In the genomic region with DNA sequence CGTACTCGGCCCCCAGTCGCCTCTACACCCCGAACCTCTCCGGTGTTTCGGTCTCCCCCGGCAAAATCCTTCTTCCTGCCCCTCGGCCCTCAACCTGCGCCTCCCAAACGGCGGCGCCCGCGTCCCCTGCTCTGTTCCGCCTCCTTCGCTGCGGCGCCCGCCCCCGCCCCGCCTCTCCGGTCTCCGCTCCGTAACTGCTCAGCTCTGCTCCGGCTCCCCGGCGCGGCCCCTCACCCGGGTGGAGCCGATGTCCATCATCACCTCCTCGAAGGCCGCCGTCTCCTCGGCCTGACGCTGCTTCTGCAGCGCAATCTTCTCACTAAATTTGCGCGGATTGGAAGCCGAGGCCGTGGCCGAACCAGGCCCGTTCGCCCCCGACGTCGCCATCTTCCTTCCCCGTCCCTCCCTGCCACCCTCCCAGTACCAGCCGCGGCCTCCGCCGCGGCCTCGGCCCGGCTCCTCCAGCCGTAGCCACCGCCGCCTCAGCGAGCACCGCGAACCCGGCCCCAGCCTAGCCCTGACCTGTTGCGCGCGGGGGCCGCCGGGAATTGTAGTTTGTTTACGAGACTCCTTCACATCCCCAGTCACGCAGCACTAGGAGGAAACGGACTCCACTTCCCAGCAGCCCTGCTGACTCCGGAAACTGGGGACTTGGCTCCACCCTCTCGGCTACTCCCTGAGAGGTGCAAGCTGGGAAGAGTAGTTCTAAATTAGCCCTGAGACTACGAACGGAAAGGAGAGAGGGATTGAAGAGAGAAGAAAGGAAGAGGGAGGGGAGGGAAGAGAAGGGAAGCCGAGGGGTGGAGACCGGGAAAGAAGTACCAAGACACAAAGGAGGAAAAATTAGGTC, we compare ENCODE assay signal across 1 cellular context.
TF ChIP-seq lines count a peak whose summit lies in the region.

A gene with protein sequence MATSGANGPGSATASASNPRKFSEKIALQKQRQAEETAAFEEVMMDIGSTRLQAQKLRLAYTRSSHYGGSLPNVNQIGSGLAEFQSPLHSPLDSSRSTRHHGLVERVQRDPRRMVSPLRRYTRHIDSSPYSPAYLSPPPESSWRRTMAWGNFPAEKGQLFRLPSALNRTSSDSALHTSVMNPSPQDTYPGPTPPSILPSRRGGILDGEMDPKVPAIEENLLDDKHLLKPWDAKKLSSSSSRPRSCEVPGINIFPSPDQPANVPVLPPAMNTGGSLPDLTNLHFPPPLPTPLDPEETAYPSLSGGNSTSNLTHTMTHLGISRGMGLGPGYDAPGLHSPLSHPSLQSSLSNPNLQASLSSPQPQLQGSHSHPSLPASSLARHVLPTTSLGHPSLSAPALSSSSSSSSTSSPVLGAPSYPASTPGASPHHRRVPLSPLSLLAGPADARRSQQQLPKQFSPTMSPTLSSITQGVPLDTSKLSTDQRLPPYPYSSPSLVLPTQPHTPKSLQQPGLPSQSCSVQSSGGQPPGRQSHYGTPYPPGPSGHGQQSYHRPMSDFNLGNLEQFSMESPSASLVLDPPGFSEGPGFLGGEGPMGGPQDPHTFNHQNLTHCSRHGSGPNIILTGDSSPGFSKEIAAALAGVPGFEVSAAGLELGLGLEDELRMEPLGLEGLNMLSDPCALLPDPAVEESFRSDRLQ (minus strand): TSS at position 502 of the 850 bp plus-strand sequence. CDS start 115 bp downstream, at position 387.

TF ChIP-seq in HepG2, 621 proteins besides CTCF, POLR2A, EP300 and RAD21 (continued from another document and continues in another):
- TF ChIP-seq REST (IDR thresholded peaks at IDR 0.05; ENCODE audit: borderline replicate concordance in 1 of 2, low read depth in 1 of 2, low read length in 2 of 2) (no peak), NR2C2 (CRISPR knock-in tag; IDR thresholded peaks at IDR 0.05; ENCODE audit: borderline replicate concordance) (peak; percentile 98), SUZ12 (IDR thresholded peaks at IDR 0.05; ENCODE audit: low read depth, low read length) (peak; percentile 98), KDM1A (CRISPR knock-in tag; IDR thresholded peaks at IDR 0.05) (no peak), ARNT2 (CRISPR knock-in tag; IDR thresholded peaks at IDR 0.05; ENCODE audit: low read depth) (peak; percentile 53; the same call in 1 of the 2 replicates), ATF3 (CRISPR knock-in tag; IDR thresholded peaks at IDR 0.05) (no peak), ADNP (CRISPR knock-in tag; IDR thresholded peaks at IDR 0.05) (no peak), GPN1 (CRISPR knock-in tag; IDR thresholded peaks at IDR 0.05; ENCODE audit: borderline replicate concordance) (no peak), RFX3 (CRISPR knock-in tag; IDR thresholded peaks at IDR 0.05) (no peak), ATF7-NPFF (CRISPR knock-in tag; IDR thresholded peaks at IDR 0.05; ENCODE audit: low read depth) (peak; percentile 67; the same call in 1 of the 2 replicates), TBX3 (IDR thresholded peaks at IDR 0.05; ENCODE audit: borderline replicate concordance) (no peak), EEA1 (CRISPR knock-in tag; IDR thresholded peaks at IDR 0.05; ENCODE audit: borderline replicate concordance) (peak; percentile 79; the same call in 1 of the 2 replicates), ZBTB1 (CRISPR knock-in tag; IDR thresholded peaks at IDR 0.05; ENCODE audit: borderline replicate concordance) (no peak), KDM3A (CRISPR knock-in tag; IDR thresholded peaks at IDR 0.05; ENCODE audit: low read depth) (0 out of 2 replicates have a peak, but pooled peaks have one; percentile 23), BORCS8-MEF2B (CRISPR knock-in tag; IDR thresholded peaks at IDR 0.05) (peak; percentile 80), PHB2 (IDR thresholded peaks at IDR 0.05; ENCODE audit: partially characterized antibody) (no peak), ATF6 (CRISPR knock-in tag; conservative IDR thresholded peaks at IDR 0.05) (no peak), HCFC1 (IDR thresholded peaks at IDR 0.05; ENCODE audit: low read depth, low read length) (peak; percentile 99), U2AF1 (optimal IDR thresholded peaks at IDR 0.05; ENCODE audit: low read depth, low read length) (no peak), CHD2 (IDR thresholded peaks at IDR 0.05; ENCODE audit: low read depth, low read length) (peak; percentile 62; the same call in 1 of the 2 replicates), ZNF782 (CRISPR knock-in tag; IDR thresholded peaks at IDR 0.05; ENCODE audit: borderline replicate concordance) (no peak), ZFP41 (CRISPR knock-in tag; IDR thresholded peaks at IDR 0.05; ENCODE audit: borderline replicate concordance) (no peak), ZNF619 (CRISPR knock-in tag; IDR thresholded peaks at IDR 0.05) (no peak; the same call in 1 of the 2 replicates), ATRX (CRISPR knock-in tag; IDR thresholded peaks at IDR 0.05; ENCODE audit: borderline replicate concordance) (no peak), ARHGAP35 (CRISPR knock-in tag; IDR thresholded peaks at IDR 0.05; ENCODE audit: borderline replicate concordance) (no peak), ZNF784 (CRISPR knock-in tag; IDR thresholded peaks at IDR 0.05; ENCODE audit: borderline replicate concordance) (peak; percentile 73; the same call in 1 of the 2 replicates), GATA4 (IDR thresholded peaks at IDR 0.05; ENCODE audit: borderline replicate concordance, low read depth) (no peak), HNRNPUL1 (IDR thresholded peaks at IDR 0.05; ENCODE audit: low read depth, low read length) (no peak), NONO (IDR thresholded peaks at IDR 0.05) (no peak), NONO (CRISPR knock-in tag; conservative IDR thresholded peaks at IDR 0.05) (peak; percentile 67; the same call in 1 of the 2 replicates), BATF2 (CRISPR knock-in tag; IDR thresholded peaks at IDR 0.05) (peak; percentile 59; the same call in 1 of the 2 replicates), POLR2AphosphoS2 (IDR thresholded peaks at IDR 0.05; ENCODE audit: low read depth, low read length) (no peak), AGO2 (optimal IDR thresholded peaks at IDR 0.05; ENCODE audit: low read depth, low read length) (peak; percentile 98), ZMYM2 (CRISPR knock-in tag; IDR thresholded peaks at IDR 0.05) (no peak), ZNF451 (CRISPR knock-in tag; IDR thresholded peaks at IDR 0.05) (no peak), SIX1 (CRISPR knock-in tag; IDR thresholded peaks at IDR 0.05; ENCODE audit: borderline replicate concordance) (no peak), HOXA3 (CRISPR knock-in tag; IDR thresholded peaks at IDR 0.05) (peak; percentile 71; the same call in 1 of the 2 replicates), ZNF703 (CRISPR knock-in tag; IDR thresholded peaks at IDR 0.05; ENCODE audit: borderline replicate concordance) (no peak), SMAD3 (CRISPR knock-in tag; IDR thresholded peaks at IDR 0.05) (0 out of 2 replicates have a peak, but pooled peaks have one; percentile 32), ISL2 (CRISPR knock-in tag; IDR thresholded peaks at IDR 0.05) (peak; percentile 62), FOXA1 (IDR thresholded peaks at IDR 0.05) (no peak), FOXA1 (CRISPR knock-in tag; IDR thresholded peaks at IDR 0.05) (0 out of 2 replicates have a peak, but pooled peaks have one; percentile 15), RBFOX2 (IDR thresholded peaks at IDR 0.05; ENCODE audit: low read depth, low read length) (peak; percentile 93), ZNF329 (CRISPR knock-in tag; IDR thresholded peaks at IDR 0.05; ENCODE audit: low read depth) (peak; percentile 16; the same call in 1 of the 2 replicates), ZNF891 (CRISPR knock-in tag; IDR thresholded peaks at IDR 0.05) (0 out of 2 replicates have a peak, but pooled peaks have one; percentile 60), SRSF1 (optimal IDR thresholded peaks at IDR 0.05; ENCODE audit: low read depth, low read length) (peak; percentile 44), MBNL3 (CRISPR knock-in tag; conservative IDR thresholded peaks at IDR 0.05) (no peak), ZNF260 (CRISPR knock-in tag; IDR thresholded peaks at IDR 0.05; ENCODE audit: borderline replicate concordance, low read depth) (no peak), RNF2 (conservative IDR thresholded peaks at IDR 0.05; ENCODE audit: low read depth) (no peak), ZNF136 (CRISPR knock-in tag; IDR thresholded peaks at IDR 0.05; ENCODE audit: low read depth) (no peak), NFE2L2 (IDR thresholded peaks at IDR 0.05; ENCODE audit: low read length) (no peak), ZFP36L1 (CRISPR knock-in tag; IDR thresholded peaks at IDR 0.05) (no peak), DPF2 (CRISPR knock-in tag; IDR thresholded peaks at IDR 0.05; ENCODE audit: borderline replicate concordance, low read depth) (no peak), NFRKB (IDR thresholded peaks at IDR 0.05) (no peak), ZBTB10 (CRISPR knock-in tag; IDR thresholded peaks at IDR 0.05; ENCODE audit: borderline replicate concordance) (0 out of 2 replicates have a peak, but pooled peaks have one; percentile 56), BRCA1 (CRISPR knock-in tag; IDR thresholded peaks at IDR 0.05) (no peak), ZSCAN9 (CRISPR knock-in tag; IDR thresholded peaks at IDR 0.05; ENCODE audit: borderline replicate concordance) (no peak), SRSF4 (IDR thresholded peaks at IDR 0.05; ENCODE audit: low read depth, low read length, poor library complexity, severe bottlenecking) (no peak), AGO1 (IDR thresholded peaks at IDR 0.05; ENCODE audit: low read depth, low read length, poor library complexity, severe bottlenecking) (peak; percentile 93), RAD51 (IDR thresholded peaks at IDR 0.05; ENCODE audit: borderline replicate concordance) (no peak)
